1 cellular context compared by ENCODE assay signal in the genomic region with DNA sequence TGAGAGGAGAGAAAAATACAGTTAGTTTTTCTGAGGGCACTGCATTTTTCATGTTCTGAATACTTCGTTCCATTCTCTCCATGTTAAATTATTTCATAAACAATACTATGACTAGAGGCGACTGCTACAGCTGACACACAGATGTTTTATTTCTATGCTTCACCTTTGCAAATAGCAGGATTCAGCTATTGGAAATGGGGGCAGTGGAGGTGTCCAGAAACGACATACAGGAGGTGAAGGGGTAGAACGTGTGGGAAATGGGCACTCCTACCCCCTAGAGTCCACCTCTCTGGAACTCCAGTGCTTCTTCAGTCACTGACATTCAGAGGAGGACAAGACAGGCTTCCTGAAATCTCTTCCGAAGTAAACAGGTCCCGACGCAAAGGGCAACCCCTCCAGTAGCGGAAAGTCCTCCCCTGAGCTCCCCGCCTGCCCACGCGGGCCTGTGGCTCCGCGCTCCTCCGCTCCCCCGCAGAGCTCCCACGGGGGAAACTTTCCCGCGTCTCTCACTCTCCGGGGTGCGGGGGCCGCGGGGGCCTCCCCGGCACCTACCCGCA.
TF ChIP-seq lines count a peak whose summit lies in the region.

No MANE protein-coding gene starts in this region.

TF ChIP-seq in HEK293, 187 proteins besides CTCF, POLR2A, EP300 and RAD21 (continued from another document):
- TF ChIP-seq, protein P1, sequence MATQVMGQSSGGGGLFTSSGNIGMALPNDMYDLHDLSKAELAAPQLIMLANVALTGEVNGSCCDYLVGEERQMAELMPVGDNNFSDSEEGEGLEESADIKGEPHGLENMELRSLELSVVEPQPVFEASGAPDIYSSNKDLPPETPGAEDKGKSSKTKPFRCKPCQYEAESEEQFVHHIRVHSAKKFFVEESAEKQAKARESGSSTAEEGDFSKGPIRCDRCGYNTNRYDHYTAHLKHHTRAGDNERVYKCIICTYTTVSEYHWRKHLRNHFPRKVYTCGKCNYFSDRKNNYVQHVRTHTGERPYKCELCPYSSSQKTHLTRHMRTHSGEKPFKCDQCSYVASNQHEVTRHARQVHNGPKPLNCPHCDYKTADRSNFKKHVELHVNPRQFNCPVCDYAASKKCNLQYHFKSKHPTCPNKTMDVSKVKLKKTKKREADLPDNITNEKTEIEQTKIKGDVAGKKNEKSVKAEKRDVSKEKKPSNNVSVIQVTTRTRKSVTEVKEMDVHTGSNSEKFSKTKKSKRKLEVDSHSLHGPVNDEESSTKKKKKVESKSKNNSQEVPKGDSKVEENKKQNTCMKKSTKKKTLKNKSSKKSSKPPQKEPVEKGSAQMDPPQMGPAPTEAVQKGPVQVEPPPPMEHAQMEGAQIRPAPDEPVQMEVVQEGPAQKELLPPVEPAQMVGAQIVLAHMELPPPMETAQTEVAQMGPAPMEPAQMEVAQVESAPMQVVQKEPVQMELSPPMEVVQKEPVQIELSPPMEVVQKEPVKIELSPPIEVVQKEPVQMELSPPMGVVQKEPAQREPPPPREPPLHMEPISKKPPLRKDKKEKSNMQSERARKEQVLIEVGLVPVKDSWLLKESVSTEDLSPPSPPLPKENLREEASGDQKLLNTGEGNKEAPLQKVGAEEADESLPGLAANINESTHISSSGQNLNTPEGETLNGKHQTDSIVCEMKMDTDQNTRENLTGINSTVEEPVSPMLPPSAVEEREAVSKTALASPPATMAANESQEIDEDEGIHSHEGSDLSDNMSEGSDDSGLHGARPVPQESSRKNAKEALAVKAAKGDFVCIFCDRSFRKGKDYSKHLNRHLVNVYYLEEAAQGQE (tag by site-specific recombination; IDR thresholded peaks at IDR 0.05): no peak
- TF ChIP-seq ZFHX2 (tag by site-specific recombination; conservative IDR thresholded peaks at IDR 0.05): peak; percentile 84
- peak; percentile 66 for TF ChIP-seq EGR2 (tag by site-specific recombination; IDR thresholded peaks at IDR 0.05; ENCODE audit: low read depth)
- no peak for TF ChIP-seq ZNF292 (tag by site-specific recombination; IDR thresholded peaks at IDR 0.05; ENCODE audit: borderline replicate concordance, low read depth)
- TF ChIP-seq PRDM1 (tag by site-specific recombination; IDR thresholded peaks at IDR 0.05): 0 out of 2 replicates have a peak, but pooled peaks have one; percentile 4
- TF ChIP-seq ZNF211 (tag by site-specific recombination; IDR thresholded peaks at IDR 0.05; ENCODE audit: low read depth): no peak
- TF ChIP-seq ZNF701 (tag by site-specific recombination; IDR thresholded peaks at IDR 0.05): no peak
- no peak for TF ChIP-seq ZNF645 (tag by site-specific recombination; IDR thresholded peaks at IDR 0.05)
